Comparison of ENCODE assay signal across 1 cellular context in genomic region chr6:43038727-43039126, GRCh38.
TF ChIP-seq lines count a peak whose summit lies in the region.

No MANE protein-coding gene starts in this region.

TF ChIP-seq in K562, 482 proteins besides CTCF, POLR2A, EP300 and RAD21:
- no peak for TF ChIP-seq BCL6 (CRISPR knock-in tag; IDR thresholded peaks at IDR 0.05)
- 0 out of 2 replicates have a peak, but pooled peaks have one; percentile 49 for TF ChIP-seq RBFOX2 (IDR thresholded peaks at IDR 0.05; ENCODE audit: low read depth, low read length)
- TF ChIP-seq FOSL1 (tag; conservative IDR thresholded peaks at IDR 0.05): no peak
- no peak for TF ChIP-seq ZC3H8 (IDR thresholded peaks at IDR 0.05)
- TF ChIP-seq SUPT5H (IDR thresholded peaks at IDR 0.05): 0 out of 2 replicates have a peak, but pooled peaks have one; percentile 31
- no peak for TF ChIP-seq HIVEP1 (CRISPR knock-in tag; IDR thresholded peaks at IDR 0.05)
